ENCODE assay signal across 8 cellular contexts in genomic region chr19:5719274-5719960, GRCh38. TPM values are rescaled to one million over a fixed set of nuclear protein-coding genes. Genes with fewer than 3 reads are reported as not detected.
DNase-seq lines count a peak whose midpoint lies in the region; ATAC-seq, FAIRE-seq and TF ChIP-seq lines count a peak whose summit lies in the region.

No MANE protein-coding gene starts in this region.

- no peaks in the 10 kb centered on the region for H3K27me3 Mint-ChIP-seq in stimulated activated naive CD8-positive, alpha-beta T cell treated with anti-CD3 and anti-CD28 coated beads, Interleukin-15, amount 100 ng/mL, for 72 hours

- TF ChIP-seq CTCF in cardiac muscle cell (IDR thresholded peaks at IDR 0.05; ENCODE audit: low read depth, low read length): no peak
- TF ChIP-seq CTCF in MM.1S (IDR thresholded peaks at IDR 0.05; ENCODE audit: low read length): no peak
- no peak for TF ChIP-seq CTCF in K562 (IDR thresholded peaks at IDR 0.05 in 2 of 3, conservative IDR thresholded peaks at IDR 0.05 in 1 of 3; ENCODE audit: insufficient read depth in 2 of 3, low read depth in 1 of 3, low read length in 3 of 3)

- intact Hi-C loops in Right ventricle myocardium superior (cut with DNase I): no loop called here
- intact Hi-C loops in K562 (cut with micrococcal nuclease): loop anchor here (2.0 kb wide), 1 partner anchor 71 kb away; the partner anchor contains the start of gene DUS3L

- H4K20me1 ChIP-seq in MM.1S (ENCODE audit: insufficient read depth, low read length): peaks cover 5% of the 10 kb centered on the region; the same call in 1 of the 2 replicates
- H4K20me1 ChIP-seq in K562 (replicated peaks; ENCODE audit: control insufficient read depth, insufficient read depth, low read length): 0 out of 2 replicates have a peak, but pooled peaks cover 9% of the 10 kb centered on the region

- H2AFZ ChIP-seq in MM.1S (ENCODE audit: low read length): peak overlapping the region; percentile 49
- peak overlapping the region; percentile 99; the same call in 1 of the 2 replicates for H2AFZ ChIP-seq in K562 (ENCODE audit: low read depth, low read length)

- TF ChIP-seq RAD21 in K562 (CRISPR knock-in tag; conservative IDR thresholded peaks at IDR 0.05 in 1 of 2, IDR thresholded peaks at IDR 0.05 in 1 of 2): no peak

- no peaks in the 10 kb centered on the region for H3K9me3 Mint-ChIP-seq in stimulated activated naive CD8-positive, alpha-beta T cell treated with anti-CD3 and anti-CD28 coated beads, Interleukin-15, amount 100 ng/mL, for 72 hours

- H3K27ac ChIP-seq in cardiac muscle cell: peak overlapping the region; percentile 93
- peak overlapping the region; percentile 86 for H3K27ac ChIP-seq in MM.1S (ENCODE audit: low read length)
- peak overlapping the region; percentile 99 for H3K27ac ChIP-seq in K562 (ENCODE audit: extremely low read depth, low read depth, low read length)

- no peak for TF ChIP-seq EP300 in K562 (IDR thresholded peaks at IDR 0.05; ENCODE audit: low read length)

- H3K27me3 ChIP-seq in cardiac muscle cell (no peaks in the 10 kb centered on the region), MM.1S (replicated peaks; ENCODE audit: insufficient read depth, low read length) (peaks cover 8% of the 10 kb centered on the region), K562 (ENCODE audit: control insufficient read depth in 2 of 2, insufficient read depth in 2 of 2, low read length in 2 of 2) (no peaks in the 10 kb centered on the region)

- H3K79me2 ChIP-seq in MM.1S (ENCODE audit: low read length) (peaks cover 51% of the 10 kb centered on the region), K562 (ENCODE audit: control insufficient read depth, insufficient read depth, low read length) (peaks cover 52% of the 10 kb centered on the region)

- peak overlapping the region; percentile 92 to 93 for H3K4me3 Mint-ChIP-seq in stimulated activated naive CD8-positive, alpha-beta T cell treated with anti-CD3 and anti-CD28 coated beads, Interleukin-15, amount 100 ng/mL, for 72 hours

- H3K4me2 ChIP-seq in MM.1S (ENCODE audit: low read depth, low read length): peak overlapping the region; percentile 71
- peak overlapping the region; percentile 98 for H3K4me2 ChIP-seq in K562 (ENCODE audit: insufficient read depth, low read length)

- H3K4me3 ChIP-seq in cardiac muscle cell (peak overlapping the region; percentile 94), MM.1S (ENCODE audit: low read length) (peak overlapping the region; percentile 84), K562 (peak overlapping the region; percentile 98)

- no peaks in the 10 kb centered on the region for H3K9me3 ChIP-seq in cardiac muscle cell (ENCODE audit: low read depth)
- H3K9me3 ChIP-seq in MM.1S (replicated peaks; ENCODE audit: insufficient read depth, low read length): no peaks in the 10 kb centered on the region
- no peaks in the 10 kb centered on the region for H3K9me3 ChIP-seq in K562 (replicated peaks; ENCODE audit: control insufficient read depth, insufficient read depth, low read depth, low read length)

- DNase-seq in cardiac muscle cell (ENCODE audit: low read depth in 1 of 2, low spot score in 1 of 2): peak in 1 of 2 donors; percentile 34
- no peak for DNase-seq in Right ventricle myocardium superior
- DNase-seq in MM.1S: peak; percentile 35
- peak in 3 of 4 experiments; percentile 8 to 52 (median 13) for DNase-seq in K562 (ENCODE audit: extremely low read depth in 1 of 4, low spot score in 3 of 4)
- peak; percentile 32 for DNase-seq in left kidney (ENCODE audit: low read depth, low spot score)
- peak; percentile 60 to 62 for DNase-seq in stimulated activated naive CD8-positive, alpha-beta T cell treated with anti-CD3 and anti-CD28 coated beads, Interleukin-15, amount 100 ng/mL, for 72 hours
- DNase-seq in stimulated activated naive CD4-positive, alpha-beta T cell treated with Interleukin-2 at 50 U/mL for 16 hours (lab: John Stamatoyannopoulos, UW): no peak
- no peak for DNase-seq in NCI-H187 (lab: John Stamatoyannopoulos, UW)

- CTCF ChIA-PET in K562 (lab: Yijun Ruan, JAX; ENCODE audit: low intra/inter-chr PET ratio): interaction anchor here (0.8 to 1.0 kb wide), 2 partner anchors 29 to 329 kb away, joined by 4 read pairs; partner anchors contain the start of gene RPL36

- H3K9me2 ChIP-seq in MM.1S (replicated peaks; ENCODE audit: insufficient read depth, low read length): no peaks in the 10 kb centered on the region

- in situ Hi-C loops in K562 (cut with MboI): no loop called here

- 2% methylated on average over 53 of the region's 58 CpGs for WGBS in K562 (ENCODE audit: insufficient coverage, low coverage, missing lambda C conversion rate)

- no peaks in the 10 kb centered on the region for H3F3A ChIP-seq in MM.1S (ENCODE audit: insufficient read depth, low read length)

- peaks cover 39% of the 10 kb centered on the region for H3K4me1 Mint-ChIP-seq in stimulated activated naive CD8-positive, alpha-beta T cell treated with anti-CD3 and anti-CD28 coated beads, Interleukin-15, amount 100 ng/mL, for 72 hours

- peak overlapping the region; percentile 100 for H3K27ac Mint-ChIP-seq in stimulated activated naive CD8-positive, alpha-beta T cell treated with anti-CD3 and anti-CD28 coated beads, Interleukin-15, amount 100 ng/mL, for 72 hours

- no peak for ATAC-seq in Right ventricle myocardium superior (ENCODE audit: poor library complexity)
- ATAC-seq in K562: peak; percentile 9
- peak; percentile 5 for ATAC-seq in stimulated activated naive CD8-positive, alpha-beta T cell treated with anti-CD3 and anti-CD28 coated beads, Interleukin-15, amount 100 ng/mL, for 72 hours

- TF ChIP-seq POLR2A in K562 (conservative IDR thresholded peaks at IDR 0.05): no peak

- H3K9ac ChIP-seq in MM.1S (ENCODE audit: low read length) (peak overlapping the region; percentile 96), K562 (ENCODE audit: insufficient read depth in 1 of 2, low read depth in 2 of 2, low read length in 2 of 2) (peak overlapping the region; percentile 98 to 99)

- H3K36me3 ChIP-seq in cardiac muscle cell (no peaks in the 10 kb centered on the region), MM.1S (replicated peaks; ENCODE audit: insufficient read depth, low read length) (peaks cover 5% of the 10 kb centered on the region; the same call in 1 of the 2 replicates), K562 (ENCODE audit: control insufficient read depth, insufficient read depth, low read length) (peaks cover 35% of the 10 kb centered on the region)

- TSS peak; percentile 72 for BruUV-seq in K562 (replicated peaks; lab: Mats Ljungman, UMichigan)

- H3K4me1 ChIP-seq in cardiac muscle cell (ENCODE audit: low read depth): peaks cover 6% of the 10 kb centered on the region
- H3K4me1 ChIP-seq in MM.1S (ENCODE audit: low read length): peaks cover 4% of the 10 kb centered on the region; the same call in 1 of the 2 replicates
- H3K4me1 ChIP-seq in K562 (replicated peaks in 1 of 2; ENCODE audit: control insufficient read depth in 2 of 2, insufficient read depth in 2 of 2, low read length in 2 of 2): peaks cover 13 to 28% of the 10 kb centered on the region in 2 experiments; a peak in 4 of 5 replicates

- H3K9me1 ChIP-seq in K562 (ENCODE audit: control insufficient read depth, insufficient read depth, low read length): no peaks in the 10 kb centered on the region

- POLR2A ChIA-PET in K562 (lab: Yijun Ruan, JAX): interaction anchor here (0.6 to 3.3 kb wide), 25 partner anchors 10 to 1877 kb away, joined by 3 to 31 read pairs (median 5); partner anchors contain the start of genes DUS3L, NDUFA11, NRTN and RPL36

- FAIRE-seq in K562 (lab: Jason Lieb, UNC): no peak

RNA-seq across cellular contexts. Expression of gene LONP1, which starts 0.5 kb away (rescaled TPM):
- total RNA-seq in cardiac muscle cell: 125 and 151 TPM in 2 replicates
- polyA plus RNA-seq in cardiac muscle cell: 110 TPM in 2 replicates
- 98.8 TPM for total RNA-seq in Right ventricle myocardium superior
- 180 and 424 TPM in 2 replicates for total RNA-seq in K562 (2011; cell fraction: chromatin; rRNA removed; ENCODE audit: low replicate concordance)
- total RNA-seq in K562 (2011; cell fraction: nucleolus; rRNA removed): 314 and 331 TPM in 2 replicates
- total RNA-seq in K562 (2011; cell fraction: nucleoplasm; rRNA removed): 165 and 217 TPM in 2 replicates
- 202 and 214 TPM in 2 replicates for total RNA-seq in K562 (2014; rRNA removed)
- 26.9 and 37.3 TPM in 2 replicates for total RNA-seq in K562 (2014; rRNA removed; fragmentation: Illumina TruSeq; extraction: Trizol)
- 89.1 and 89.8 TPM in 2 replicates for total RNA-seq in K562 (2015; rRNA removed; fragmentation: Illumina TruSeq; extraction: Trizol)
- total RNA-seq in K562 (2021): 207 and 238 TPM in 2 replicates
- polyA plus RNA-seq in K562 (2011; rRNA removed): 84.5 and 110 TPM in 2 replicates
- 121 and 226 TPM in 2 replicates for polyA plus RNA-seq in K562 (2011; cell fraction: cytosol; rRNA removed)
- polyA plus RNA-seq in K562 (2011; cell fraction: nucleus; rRNA removed): 273 and 320 TPM in 2 replicates
- 122 and 281 TPM in 2 replicates for polyA plus RNA-seq in K562 (2012)
- 76.5 and 160 TPM in 2 replicates for polyA plus RNA-seq in K562 (2014; fragmentation: Illumina TruSeq; extraction: Trizol)
- 1 to 10 TPM; 1.1 to 3.7 TPM for polyA plus RNA-seq in K562 (2014; fragmentation: Nextera tagmentation; extraction: Ambion mirVana)
- polyA plus RNA-seq in K562 (2014; rRNA removed): 138 and 161 TPM in 2 replicates
- 39.2 and 57.2 TPM in 2 replicates for polyA minus RNA-seq in K562 (2011; rRNA and poly(A)+ RNA removed)
- polyA minus RNA-seq in K562 (2011; cell fraction: cytosol; rRNA and poly(A)+ RNA removed): 97.1 and 131 TPM in 2 replicates
- 67.5 and 106 TPM in 2 replicates for polyA minus RNA-seq in K562 (2011; cell fraction: nucleus; rRNA and poly(A)+ RNA removed)

RNA-seq across cellular contexts. Expression of gene CATSPERD, which starts 1.0 kb away (rescaled TPM):
- total RNA-seq in cardiac muscle cell (0.11 TPM in 1 of 2 replicates, not detected in the other), Right ventricle myocardium superior (not detected), K562 (2014; rRNA removed) (not detected in 2 replicates), K562 (2014; rRNA removed; fragmentation: Illumina TruSeq; extraction: Trizol) (not detected in 2 replicates), K562 (2015; rRNA removed; fragmentation: Illumina TruSeq; extraction: Trizol) (not detected in 2 replicates), K562 (2021) (not detected in 2 replicates)
- polyA plus RNA-seq in cardiac muscle cell (not detected in 2 replicates), K562 (2011; rRNA removed) (not detected in 2 replicates), K562 (2014; fragmentation: Illumina TruSeq; extraction: Trizol) (not detected in 2 replicates), K562 (2014; fragmentation: Nextera tagmentation; extraction: Ambion mirVana) (not detected), K562 (2014; rRNA removed) (not detected in 2 replicates)
- total RNA-seq in K562 (2011; cell fraction: chromatin; rRNA removed; ENCODE audit: low replicate concordance): not detected in 2 replicates
- not detected in 2 replicates for total RNA-seq in K562 (2011; cell fraction: nucleolus; rRNA removed)
- total RNA-seq in K562 (2011; cell fraction: nucleoplasm; rRNA removed): not detected in 2 replicates
- not detected in 2 replicates for polyA plus RNA-seq in K562 (2011; cell fraction: cytosol; rRNA removed)
- not detected in 2 replicates for polyA plus RNA-seq in K562 (2011; cell fraction: nucleus; rRNA removed)
- polyA plus RNA-seq in K562 (2012): 0.04 TPM in 1 of 2 replicates, not detected in the other
- polyA minus RNA-seq in K562 (2011; rRNA and poly(A)+ RNA removed): not detected in 2 replicates
- not detected in 2 replicates for polyA minus RNA-seq in K562 (2011; cell fraction: cytosol; rRNA and poly(A)+ RNA removed)
- not detected in 2 replicates for polyA minus RNA-seq in K562 (2011; cell fraction: nucleus; rRNA and poly(A)+ RNA removed)

RNA-seq across cellular contexts. Expression of gene RPL36, which starts 29.3 kb away (rescaled TPM):
- total RNA-seq in cardiac muscle cell: 829 and 1,053 TPM in 2 replicates
- polyA plus RNA-seq in cardiac muscle cell: 982 and 1,206 TPM in 2 replicates
- 367 TPM for total RNA-seq in Right ventricle myocardium superior
- total RNA-seq in K562 (2011; cell fraction: chromatin; rRNA removed; ENCODE audit: low replicate concordance): 84.7 and 180 TPM in 2 replicates
- total RNA-seq in K562 (2011; cell fraction: nucleolus; rRNA removed): 420 and 494 TPM in 2 replicates
- total RNA-seq in K562 (2011; cell fraction: nucleoplasm; rRNA removed): 317 and 516 TPM in 2 replicates
- total RNA-seq in K562 (2014; rRNA removed): 2,132 and 2,298 TPM in 2 replicates
- total RNA-seq in K562 (2014; rRNA removed; fragmentation: Illumina TruSeq; extraction: Trizol): 392 and 590 TPM in 2 replicates
- total RNA-seq in K562 (2015; rRNA removed; fragmentation: Illumina TruSeq; extraction: Trizol): 1,406 and 1,507 TPM in 2 replicates
- total RNA-seq in K562 (2021): 1,327 and 1,377 TPM in 2 replicates
- polyA plus RNA-seq in K562 (2011; rRNA removed): 695 and 1,029 TPM in 2 replicates
- polyA plus RNA-seq in K562 (2011; cell fraction: cytosol; rRNA removed): 629 and 993 TPM in 2 replicates
- polyA plus RNA-seq in K562 (2011; cell fraction: nucleus; rRNA removed): 639 and 683 TPM in 2 replicates
- 2,027 and 2,339 TPM in 2 replicates for polyA plus RNA-seq in K562 (2012)
- 350 and 728 TPM in 2 replicates for polyA plus RNA-seq in K562 (2014; fragmentation: Illumina TruSeq; extraction: Trizol)
- 1,000 to 10,000 TPM; 3,132 to 3,412 TPM for polyA plus RNA-seq in K562 (2014; fragmentation: Nextera tagmentation; extraction: Ambion mirVana)
- polyA plus RNA-seq in K562 (2014; rRNA removed): 1,530 and 1,653 TPM in 2 replicates
- 132 and 161 TPM in 2 replicates for polyA minus RNA-seq in K562 (2011; rRNA and poly(A)+ RNA removed)
- polyA minus RNA-seq in K562 (2011; cell fraction: cytosol; rRNA and poly(A)+ RNA removed): 779 and 953 TPM in 2 replicates
- polyA minus RNA-seq in K562 (2011; cell fraction: nucleus; rRNA and poly(A)+ RNA removed): 134 and 203 TPM in 2 replicates

RNA-seq across cellular contexts. Expression of gene HSD11B1L, which starts 38.6 kb away (rescaled TPM):
- 62.5 and 80.5 TPM in 2 replicates for total RNA-seq in cardiac muscle cell
- polyA plus RNA-seq in cardiac muscle cell: 60.1 and 61.9 TPM in 2 replicates
- total RNA-seq in Right ventricle myocardium superior: 3.5 TPM
- 1.9 and 5.4 TPM in 2 replicates for total RNA-seq in K562 (2011; cell fraction: chromatin; rRNA removed; ENCODE audit: low replicate concordance)
- 5.4 and 5.5 TPM in 2 replicates for total RNA-seq in K562 (2011; cell fraction: nucleolus; rRNA removed)
- total RNA-seq in K562 (2011; cell fraction: nucleoplasm; rRNA removed): 4.8 TPM in 2 replicates
- total RNA-seq in K562 (2014; rRNA removed): 4.9 and 7.7 TPM in 2 replicates
- total RNA-seq in K562 (2014; rRNA removed; fragmentation: Illumina TruSeq; extraction: Trizol): 1.2 and 1.4 TPM in 2 replicates
- 2.0 and 2.3 TPM in 2 replicates for total RNA-seq in K562 (2015; rRNA removed; fragmentation: Illumina TruSeq; extraction: Trizol)
- total RNA-seq in K562 (2021): 3.6 and 4.3 TPM in 2 replicates
- polyA plus RNA-seq in K562 (2011; rRNA removed): 2.3 and 3.1 TPM in 2 replicates
- polyA plus RNA-seq in K562 (2011; cell fraction: cytosol; rRNA removed): 4.4 and 11.4 TPM in 2 replicates
- 7.8 and 11.4 TPM in 2 replicates for polyA plus RNA-seq in K562 (2011; cell fraction: nucleus; rRNA removed)
- 3.4 and 7.3 TPM in 2 replicates for polyA plus RNA-seq in K562 (2012)
- 1.7 and 2.2 TPM in 2 replicates for polyA plus RNA-seq in K562 (2014; fragmentation: Illumina TruSeq; extraction: Trizol)
- under 1 TPM; 0.31 to 0.36 TPM for polyA plus RNA-seq in K562 (2014; fragmentation: Nextera tagmentation; extraction: Ambion mirVana)
- 4.7 and 6.3 TPM in 2 replicates for polyA plus RNA-seq in K562 (2014; rRNA removed)
- 0.39 and 0.63 TPM in 2 replicates for polyA minus RNA-seq in K562 (2011; rRNA and poly(A)+ RNA removed)
- 2.2 and 2.4 TPM in 2 replicates for polyA minus RNA-seq in K562 (2011; cell fraction: cytosol; rRNA and poly(A)+ RNA removed)
- polyA minus RNA-seq in K562 (2011; cell fraction: nucleus; rRNA and poly(A)+ RNA removed): 0.56 and 0.94 TPM in 2 replicates

RNA-seq across cellular contexts. Expression of gene MICOS13, which starts 39.1 kb away (rescaled TPM):
- total RNA-seq in cardiac muscle cell (59.1 and 90.7 TPM in 2 replicates), Right ventricle myocardium superior (165 TPM), K562 (2014; rRNA removed) (220 and 383 TPM in 2 replicates), K562 (2014; rRNA removed; fragmentation: Illumina TruSeq; extraction: Trizol) (19.1 and 24.6 TPM in 2 replicates), K562 (2015; rRNA removed; fragmentation: Illumina TruSeq; extraction: Trizol) (94.0 and 105 TPM in 2 replicates), K562 (2021) (95.4 and 113 TPM in 2 replicates)
- polyA plus RNA-seq in cardiac muscle cell (134 and 173 TPM in 2 replicates), K562 (2011; rRNA removed) (32.1 and 42.6 TPM in 2 replicates), K562 (2014; fragmentation: Illumina TruSeq; extraction: Trizol) (41.2 and 69.4 TPM in 2 replicates), K562 (2014; fragmentation: Nextera tagmentation; extraction: Ambion mirVana) (10 to 100 TPM; 15.5 to 49.4 TPM), K562 (2014; rRNA removed) (124 and 202 TPM in 2 replicates)
- total RNA-seq in K562 (2011; cell fraction: chromatin; rRNA removed; ENCODE audit: low replicate concordance): 10.1 and 39.6 TPM in 2 replicates
- total RNA-seq in K562 (2011; cell fraction: nucleolus; rRNA removed): 71.5 and 77.0 TPM in 2 replicates
- total RNA-seq in K562 (2011; cell fraction: nucleoplasm; rRNA removed): 30.0 and 32.6 TPM in 2 replicates
- polyA plus RNA-seq in K562 (2011; cell fraction: cytosol; rRNA removed): 60.9 and 173 TPM in 2 replicates
- 33.8 and 49.4 TPM in 2 replicates for polyA plus RNA-seq in K562 (2011; cell fraction: nucleus; rRNA removed)
- 68.5 and 125 TPM in 2 replicates for polyA plus RNA-seq in K562 (2012)
- 3.6 and 6.3 TPM in 2 replicates for polyA minus RNA-seq in K562 (2011; rRNA and poly(A)+ RNA removed)
- polyA minus RNA-seq in K562 (2011; cell fraction: cytosol; rRNA and poly(A)+ RNA removed): 17.7 and 22.1 TPM in 2 replicates
- 17.0 and 19.5 TPM in 2 replicates for polyA minus RNA-seq in K562 (2011; cell fraction: nucleus; rRNA and poly(A)+ RNA removed)

Comparison
In these comparisons a context has a peak if more than half of its experiments do, and no peak if none do; other contexts are left out.
1. DNase-seq: peak in MM.1S (single experiment), K562 (3 of 4), left kidney (single experiment) and stimulated activated naive CD8-positive, alpha-beta T cell treated with anti-CD3 and anti-CD28 coated beads, Interleukin-15, amount 100 ng/mL, for 72 hours (2 of 2); none in Right ventricle myocardium superior (single experiment), stimulated activated naive CD4-positive, alpha-beta T cell treated with Interleukin-2 at 50 U/mL for 16 hours (single experiment) and NCI-H187 (0 of 2).
2. Peak in every context shown above with its lines, with median percentiles within 50 percentile points of each other: H3K27ac ChIP-seq and H3K4me3 ChIP-seq.